ENCODE assay signal across 1 cellular context in genomic region chr11:26144309-26144690, GRCh38.
TF ChIP-seq lines count a peak whose summit lies in the region.

No MANE protein-coding gene starts in this region.

TF ChIP-seq in WTC11, 78 proteins besides CTCF, POLR2A, EP300 and RAD21 (continued from another document):
- no peak for TF ChIP-seq PRDM15 (CRISPR knock-in tag; IDR thresholded peaks at IDR 0.05)
- no peak for TF ChIP-seq FOXK1 (CRISPR knock-in tag; IDR thresholded peaks at IDR 0.05)
- no peak for TF ChIP-seq CDX4 (CRISPR knock-in tag; IDR thresholded peaks at IDR 0.05; ENCODE audit: borderline replicate concordance)
- TF ChIP-seq, protein P1, sequence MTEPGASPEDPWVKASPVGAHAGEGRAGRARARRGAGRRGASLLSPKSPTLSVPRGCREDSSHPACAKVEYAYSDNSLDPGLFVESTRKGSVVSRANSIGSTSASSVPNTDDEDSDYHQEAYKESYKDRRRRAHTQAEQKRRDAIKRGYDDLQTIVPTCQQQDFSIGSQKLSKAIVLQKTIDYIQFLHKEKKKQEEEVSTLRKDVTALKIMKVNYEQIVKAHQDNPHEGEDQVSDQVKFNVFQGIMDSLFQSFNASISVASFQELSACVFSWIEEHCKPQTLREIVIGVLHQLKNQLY (CRISPR knock-in tag; IDR thresholded peaks at IDR 0.05), result no peak
- TF ChIP-seq ZNF425 (CRISPR knock-in tag; conservative IDR thresholded peaks at IDR 0.05), result no peak
- TF ChIP-seq JAZF1 (CRISPR knock-in tag; IDR thresholded peaks at IDR 0.05), result no peak
- no peak for TF ChIP-seq TCF7 (CRISPR knock-in tag; IDR thresholded peaks at IDR 0.05; ENCODE audit: low read depth)
- TF ChIP-seq, protein P2, sequence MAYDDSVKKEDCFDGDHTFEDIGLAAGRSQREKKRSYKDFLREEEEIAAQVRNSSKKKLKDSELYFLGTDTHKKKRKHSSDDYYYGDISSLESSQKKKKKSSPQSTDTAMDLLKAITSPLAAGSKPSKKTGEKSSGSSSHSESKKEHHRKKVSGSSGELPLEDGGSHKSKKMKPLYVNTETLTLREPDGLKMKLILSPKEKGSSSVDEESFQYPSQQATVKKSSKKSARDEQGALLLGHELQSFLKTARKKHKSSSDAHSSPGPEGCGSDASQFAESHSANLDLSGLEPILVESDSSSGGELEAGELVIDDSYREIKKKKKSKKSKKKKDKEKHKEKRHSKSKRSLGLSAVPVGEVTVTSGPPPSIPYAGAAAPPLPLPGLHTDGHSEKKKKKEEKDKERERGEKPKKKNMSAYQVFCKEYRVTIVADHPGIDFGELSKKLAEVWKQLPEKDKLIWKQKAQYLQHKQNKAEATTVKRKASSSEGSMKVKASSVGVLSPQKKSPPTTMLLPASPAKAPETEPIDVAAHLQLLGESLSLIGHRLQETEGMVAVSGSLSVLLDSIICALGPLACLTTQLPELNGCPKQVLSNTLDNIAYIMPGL (CRISPR knock-in tag; IDR thresholded peaks at IDR 0.05), result no peak
- no peak for TF ChIP-seq ELF4 (CRISPR knock-in tag; IDR thresholded peaks at IDR 0.05; ENCODE audit: low read depth)
- TF ChIP-seq, protein P3, sequence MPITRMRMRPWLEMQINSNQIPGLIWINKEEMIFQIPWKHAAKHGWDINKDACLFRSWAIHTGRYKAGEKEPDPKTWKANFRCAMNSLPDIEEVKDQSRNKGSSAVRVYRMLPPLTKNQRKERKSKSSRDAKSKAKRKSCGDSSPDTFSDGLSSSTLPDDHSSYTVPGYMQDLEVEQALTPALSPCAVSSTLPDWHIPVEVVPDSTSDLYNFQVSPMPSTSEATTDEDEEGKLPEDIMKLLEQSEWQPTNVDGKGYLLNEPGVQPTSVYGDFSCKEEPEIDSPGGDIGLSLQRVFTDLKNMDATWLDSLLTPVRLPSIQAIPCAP (CRISPR knock-in tag; IDR thresholded peaks at IDR 0.05), result no peak
- TF ChIP-seq, protein P4, sequence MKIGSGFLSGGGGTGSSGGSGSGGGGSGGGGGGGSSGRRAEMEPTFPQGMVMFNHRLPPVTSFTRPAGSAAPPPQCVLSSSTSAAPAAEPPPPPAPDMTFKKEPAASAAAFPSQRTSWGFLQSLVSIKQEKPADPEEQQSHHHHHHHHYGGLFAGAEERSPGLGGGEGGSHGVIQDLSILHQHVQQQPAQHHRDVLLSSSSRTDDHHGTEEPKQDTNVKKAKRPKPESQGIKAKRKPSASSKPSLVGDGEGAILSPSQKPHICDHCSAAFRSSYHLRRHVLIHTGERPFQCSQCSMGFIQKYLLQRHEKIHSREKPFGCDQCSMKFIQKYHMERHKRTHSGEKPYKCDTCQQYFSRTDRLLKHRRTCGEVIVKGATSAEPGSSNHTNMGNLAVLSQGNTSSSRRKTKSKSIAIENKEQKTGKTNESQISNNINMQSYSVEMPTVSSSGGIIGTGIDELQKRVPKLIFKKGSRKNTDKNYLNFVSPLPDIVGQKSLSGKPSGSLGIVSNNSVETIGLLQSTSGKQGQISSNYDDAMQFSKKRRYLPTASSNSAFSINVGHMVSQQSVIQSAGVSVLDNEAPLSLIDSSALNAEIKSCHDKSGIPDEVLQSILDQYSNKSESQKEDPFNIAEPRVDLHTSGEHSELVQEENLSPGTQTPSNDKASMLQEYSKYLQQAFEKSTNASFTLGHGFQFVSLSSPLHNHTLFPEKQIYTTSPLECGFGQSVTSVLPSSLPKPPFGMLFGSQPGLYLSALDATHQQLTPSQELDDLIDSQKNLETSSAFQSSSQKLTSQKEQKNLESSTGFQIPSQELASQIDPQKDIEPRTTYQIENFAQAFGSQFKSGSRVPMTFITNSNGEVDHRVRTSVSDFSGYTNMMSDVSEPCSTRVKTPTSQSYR (CRISPR knock-in tag; IDR thresholded peaks at IDR 0.05), result no peak
- no peak for TF ChIP-seq ZNF121 (CRISPR knock-in tag; IDR thresholded peaks at IDR 0.05)
TF ChIP-seq in WTC11: peak in this region for 0.
